In the genomic region with DNA sequence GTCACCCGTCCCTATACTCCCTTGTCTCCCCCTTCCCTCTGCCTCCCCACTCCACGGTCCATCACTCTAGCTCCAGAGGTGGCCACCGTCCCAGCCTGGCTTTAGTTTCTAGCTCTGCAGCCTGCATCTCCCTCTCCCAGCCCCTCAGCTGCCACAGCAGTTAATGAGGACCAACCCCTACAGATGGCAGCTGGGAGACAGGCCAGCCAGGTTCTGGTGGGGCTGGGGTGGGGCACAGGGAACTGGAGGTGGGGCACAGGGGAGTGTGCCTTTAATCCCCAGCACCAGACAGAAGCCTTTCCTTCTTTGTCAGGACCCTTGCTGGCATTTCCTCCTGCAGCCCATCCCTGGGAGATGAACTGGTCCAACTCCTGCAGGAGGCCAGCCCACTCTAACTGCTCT, we compare ENCODE assay signal across 1 cellular context.
TF ChIP-seq lines count a peak whose summit lies in the region.

No MANE protein-coding gene starts in this region.

TF ChIP-seq in GM23338, 12 proteins besides CTCF, POLR2A, EP300 and RAD21 (continued from another document):
- no peak for TF ChIP-seq JUNB (IDR thresholded peaks at IDR 0.05; ENCODE audit: unreplicated experiment)
- no peak for TF ChIP-seq ZNF114 (CRISPR knock-in tag; IDR thresholded peaks at IDR 0.05)
- no peak for TF ChIP-seq POLR2AphosphoS5 (IDR thresholded peaks at IDR 0.05; ENCODE audit: low read depth)
- TF ChIP-seq, protein P1, sequence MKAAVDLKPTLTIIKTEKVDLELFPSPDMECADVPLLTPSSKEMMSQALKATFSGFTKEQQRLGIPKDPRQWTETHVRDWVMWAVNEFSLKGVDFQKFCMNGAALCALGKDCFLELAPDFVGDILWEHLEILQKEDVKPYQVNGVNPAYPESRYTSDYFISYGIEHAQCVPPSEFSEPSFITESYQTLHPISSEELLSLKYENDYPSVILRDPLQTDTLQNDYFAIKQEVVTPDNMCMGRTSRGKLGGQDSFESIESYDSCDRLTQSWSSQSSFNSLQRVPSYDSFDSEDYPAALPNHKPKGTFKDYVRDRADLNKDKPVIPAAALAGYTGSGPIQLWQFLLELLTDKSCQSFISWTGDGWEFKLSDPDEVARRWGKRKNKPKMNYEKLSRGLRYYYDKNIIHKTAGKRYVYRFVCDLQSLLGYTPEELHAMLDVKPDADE (IDR thresholded peaks at IDR 0.05), result no peak
- no peak for TF ChIP-seq EZH2 (IDR thresholded peaks at IDR 0.05; ENCODE audit: low read depth, unreplicated experiment)
- TF ChIP-seq NANOG (IDR thresholded peaks at IDR 0.05; ENCODE audit: borderline replicate concordance), result no peak
- TF ChIP-seq, protein P2, sequence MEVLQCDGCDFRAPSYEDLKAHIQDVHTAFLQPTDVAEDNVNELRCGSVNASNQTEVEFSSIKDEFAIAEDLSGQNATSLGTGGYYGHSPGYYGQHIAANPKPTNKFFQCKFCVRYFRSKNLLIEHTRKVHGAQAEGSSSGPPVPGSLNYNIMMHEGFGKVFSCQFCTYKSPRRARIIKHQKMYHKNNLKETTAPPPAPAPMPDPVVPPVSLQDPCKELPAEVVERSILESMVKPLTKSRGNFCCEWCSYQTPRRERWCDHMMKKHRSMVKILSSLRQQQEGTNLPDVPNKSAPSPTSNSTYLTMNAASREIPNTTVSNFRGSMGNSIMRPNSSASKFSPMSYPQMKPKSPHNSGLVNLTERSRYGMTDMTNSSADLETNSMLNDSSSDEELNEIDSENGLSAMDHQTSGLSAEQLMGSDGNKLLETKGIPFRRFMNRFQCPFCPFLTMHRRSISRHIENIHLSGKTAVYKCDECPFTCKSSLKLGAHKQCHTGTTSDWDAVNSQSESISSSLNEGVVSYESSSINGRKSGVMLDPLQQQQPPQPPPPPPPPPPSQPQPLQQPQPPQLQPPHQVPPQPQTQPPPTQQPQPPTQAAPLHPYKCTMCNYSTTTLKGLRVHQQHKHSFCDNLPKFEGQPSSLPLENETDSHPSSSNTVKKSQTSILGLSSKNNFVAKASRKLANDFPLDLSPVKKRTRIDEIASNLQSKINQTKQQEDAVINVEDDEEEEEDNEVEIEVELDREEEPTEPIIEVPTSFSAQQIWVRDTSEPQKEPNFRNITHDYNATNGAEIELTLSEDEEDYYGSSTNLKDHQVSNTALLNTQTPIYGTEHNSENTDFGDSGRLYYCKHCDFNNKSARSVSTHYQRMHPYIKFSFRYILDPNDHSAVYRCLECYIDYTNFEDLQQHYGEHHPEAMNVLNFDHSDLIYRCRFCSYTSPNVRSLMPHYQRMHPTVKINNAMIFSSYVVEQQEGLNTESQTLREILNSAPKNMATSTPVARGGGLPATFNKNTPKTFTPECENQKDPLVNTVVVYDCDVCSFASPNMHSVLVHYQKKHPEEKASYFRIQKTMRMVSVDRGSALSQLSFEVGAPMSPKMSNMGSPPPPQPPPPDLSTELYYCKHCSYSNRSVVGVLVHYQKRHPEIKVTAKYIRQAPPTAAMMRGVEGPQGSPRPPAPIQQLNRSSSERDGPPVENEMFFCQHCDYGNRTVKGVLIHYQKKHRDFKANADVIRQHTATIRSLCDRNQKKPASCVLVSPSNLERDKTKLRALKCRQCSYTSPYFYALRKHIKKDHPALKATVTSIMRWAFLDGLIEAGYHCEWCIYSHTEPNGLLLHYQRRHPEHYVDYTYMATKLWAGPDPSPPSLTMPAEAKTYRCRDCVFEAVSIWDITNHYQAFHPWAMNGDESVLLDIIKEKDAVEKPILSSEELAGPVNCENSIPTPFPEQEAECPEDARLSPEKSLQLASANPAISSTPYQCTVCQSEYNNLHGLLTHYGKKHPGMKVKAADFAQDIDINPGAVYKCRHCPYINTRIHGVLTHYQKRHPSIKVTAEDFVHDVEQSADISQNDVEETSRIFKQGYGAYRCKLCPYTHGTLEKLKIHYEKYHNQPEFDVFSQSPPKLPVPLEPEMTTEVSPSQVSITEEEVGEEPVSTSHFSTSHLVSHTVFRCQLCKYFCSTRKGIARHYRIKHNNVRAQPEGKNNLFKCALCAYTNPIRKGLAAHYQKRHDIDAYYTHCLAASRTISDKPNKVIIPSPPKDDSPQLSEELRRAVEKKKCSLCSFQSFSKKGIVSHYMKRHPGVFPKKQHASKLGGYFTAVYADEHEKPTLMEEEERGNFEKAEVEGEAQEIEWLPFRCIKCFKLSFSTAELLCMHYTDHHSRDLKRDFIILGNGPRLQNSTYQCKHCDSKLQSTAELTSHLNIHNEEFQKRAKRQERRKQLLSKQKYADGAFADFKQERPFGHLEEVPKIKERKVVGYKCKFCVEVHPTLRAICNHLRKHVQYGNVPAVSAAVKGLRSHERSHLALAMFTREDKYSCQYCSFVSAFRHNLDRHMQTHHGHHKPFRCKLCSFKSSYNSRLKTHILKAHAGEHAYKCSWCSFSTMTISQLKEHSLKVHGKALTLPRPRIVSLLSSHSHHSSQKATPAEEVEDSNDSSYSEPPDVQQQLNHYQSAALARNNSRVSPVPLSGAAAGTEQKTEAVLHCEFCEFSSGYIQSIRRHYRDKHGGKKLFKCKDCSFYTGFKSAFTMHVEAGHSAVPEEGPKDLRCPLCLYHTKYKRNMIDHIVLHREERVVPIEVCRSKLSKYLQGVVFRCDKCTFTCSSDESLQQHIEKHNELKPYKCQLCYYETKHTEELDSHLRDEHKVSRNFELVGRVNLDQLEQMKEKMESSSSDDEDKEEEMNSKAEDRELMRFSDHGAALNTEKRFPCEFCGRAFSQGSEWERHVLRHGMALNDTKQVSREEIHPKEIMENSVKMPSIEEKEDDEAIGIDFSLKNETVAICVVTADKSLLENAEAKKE (CRISPR knock-in tag; IDR thresholded peaks at IDR 0.05), result no peak
- TF ChIP-seq EZH2phosphoT487 (IDR thresholded peaks at IDR 0.05; ENCODE audit: unreplicated experiment), result no peak
- no peak for TF ChIP-seq STAT1 (IDR thresholded peaks at IDR 0.05; ENCODE audit: unreplicated experiment)
- no peak for TF ChIP-seq ZNF331 (CRISPR knock-in tag; IDR thresholded peaks at IDR 0.05; ENCODE audit: low read depth)
